Comparison of ENCODE assay signal across 25 cellular contexts in genomic region chrX:47612418-47612817, GRCh38.
"Had no signal": no experiment of that assay in that cellular context is flagged by ENCODE, and none has a peak within 500 bp of the region (broad histone marks: within the 10 kb centered on the region; RNA-seq: fewer than 3 reads in every experiment).

No MANE protein-coding gene starts in this region.

- H3K36me3 Mint-ChIP-seq: mesothelial cell of epicardium; naive B cell; natural killer cell treated with Interleukin-12 subunit alpha and Interleukin-12 subunit beta and Interleukin-15 and Interleukin-18, amount 100 ng/mL, for 72 hours; stimulated activated naive B cell treated with anti-CD40 and anti-IgM and Interleukin-4, amounts not matched to agents 10 μg/mL and 1 μg/mL and 100 μg/mL, for 72 hours had no signal

- DNase-seq: colonic mucosa; effector CD8-positive, alpha-beta T cell; endodermal cell; foreskin keratinocyte; heart left ventricle; kidney; left lung; mesenchymal stem cell; mucosa of descending colon; naive B cell; sigmoid colon; spleen; stimulated activated naive B cell treated with anti-CD40 and anti-IgM and Interleukin-4, amounts not matched to agents 10 μg/mL and 1 μg/mL and 100 μg/mL, for 72 hours; upper lobe of left lung had no signal

- H3K4me3 Mint-ChIP-seq: dendritic cell treated with granulocyte-macrophage colony-stimulating factor and Interleukin-4, amounts not matched to agents 40 ng/mL and 50 ng/mL, for 4 days; endodermal cell; mesothelial cell of epicardium; naive B cell; natural killer cell treated with Interleukin-12 subunit alpha and Interleukin-12 subunit beta and Interleukin-15 and Interleukin-18, amount 100 ng/mL, for 72 hours; neural crest cell; stimulated activated naive B cell treated with anti-CD40 and anti-IgM and Interleukin-4, amounts not matched to agents 10 μg/mL and 1 μg/mL and 100 μg/mL, for 72 hours; stimulated activated naive CD8-positive, alpha-beta T cell treated with anti-CD3 and anti-CD28 coated beads, Interleukin-15, Interleukin-2, amounts not matched to agents 100 ng/mL and 50 ng/mL, for 24 hours had no signal

- H3K9me3 ChIP-seq: colonic mucosa, gastroesophageal sphincter, heart left ventricle, left lung, mucosa of descending colon, prostate gland, right atrium auricular region, sigmoid colon, spleen, thoracic aorta, tibial nerve, upper lobe of left lung had no signal

- H3K27ac Mint-ChIP-seq: dendritic cell treated with granulocyte-macrophage colony-stimulating factor and Interleukin-4, amounts not matched to agents 40 ng/mL and 50 ng/mL, for 4 days; endodermal cell; mesothelial cell of epicardium; natural killer cell treated with Interleukin-12 subunit alpha and Interleukin-12 subunit beta and Interleukin-15 and Interleukin-18, amount 100 ng/mL, for 72 hours; stimulated activated naive B cell treated with anti-CD40 and anti-IgM and Interleukin-4, amounts not matched to agents 10 μg/mL and 1 μg/mL and 100 μg/mL, for 72 hours; stimulated activated naive CD8-positive, alpha-beta T cell treated with anti-CD3 and anti-CD28 coated beads, Interleukin-15, Interleukin-2, amounts not matched to agents 100 ng/mL and 50 ng/mL, for 24 hours had no signal

- ATAC-seq: esophagus mucosa; foreskin keratinocyte; gastroesophageal sphincter; heart left ventricle; left lung; mucosa of descending colon; natural killer cell treated with Interleukin-12 subunit alpha and Interleukin-12 subunit beta and Interleukin-15 and Interleukin-18, amount 100 ng/mL, for 72 hours; stimulated activated naive B cell treated with anti-CD40 and anti-IgM and Interleukin-4, amounts not matched to agents 10 μg/mL and 1 μg/mL and 100 μg/mL, for 72 hours had no signal

- H3K9me3 Mint-ChIP-seq: dendritic cell treated with granulocyte-macrophage colony-stimulating factor and Interleukin-4, amounts not matched to agents 40 ng/mL and 50 ng/mL, for 4 days; natural killer cell treated with Interleukin-12 subunit alpha and Interleukin-12 subunit beta and Interleukin-15 and Interleukin-18, amount 100 ng/mL, for 72 hours; stimulated activated naive B cell treated with anti-CD40 and anti-IgM and Interleukin-4, amounts not matched to agents 10 μg/mL and 1 μg/mL and 100 μg/mL, for 72 hours; stimulated activated naive CD8-positive, alpha-beta T cell treated with anti-CD3 and anti-CD28 coated beads, Interleukin-15, Interleukin-2, amounts not matched to agents 100 ng/mL and 50 ng/mL, for 24 hours had no signal

- H3K4me1 Mint-ChIP-seq: mesothelial cell of epicardium had no signal
